1 cellular context compared by ENCODE assay signal in the genomic region with DNA sequence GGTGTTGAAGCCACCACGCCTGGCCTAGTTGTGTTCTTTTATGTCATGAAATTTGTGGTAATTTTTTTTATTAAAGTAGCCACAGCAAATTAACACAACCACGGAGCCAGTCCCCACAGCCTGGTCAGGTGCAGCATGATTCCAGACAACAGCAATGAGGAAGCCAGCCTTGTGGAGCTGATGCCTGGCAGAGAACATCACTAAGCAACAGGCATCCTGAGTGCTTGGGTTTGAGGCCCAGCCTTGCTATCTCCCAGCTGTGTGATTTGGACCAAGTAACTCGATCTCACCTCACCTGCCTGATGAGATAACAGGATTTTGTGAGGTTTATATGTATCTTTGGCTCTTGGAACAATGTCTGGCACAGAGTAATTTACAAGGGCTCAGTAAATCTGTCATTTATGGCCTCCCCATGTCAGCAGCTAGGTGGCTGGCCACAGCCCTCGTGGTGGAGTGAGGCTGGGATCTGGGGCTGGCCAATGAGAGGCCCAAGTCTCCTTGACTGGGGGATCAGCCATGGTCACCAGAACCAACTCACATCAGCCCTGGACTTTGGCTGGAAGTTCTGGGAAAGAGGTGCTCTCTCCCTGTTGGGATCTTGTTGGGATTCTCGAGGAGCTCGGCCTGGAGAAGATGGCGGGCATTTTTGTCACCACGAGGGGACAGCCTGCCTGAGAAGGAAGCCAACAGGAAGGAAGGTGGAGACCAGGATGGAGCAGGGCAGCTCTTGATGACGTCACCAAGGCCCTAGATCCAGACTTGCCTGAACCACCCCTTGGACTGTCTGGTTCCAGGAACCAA.
TF ChIP-seq lines count a peak whose summit lies in the region.

No MANE protein-coding gene starts in this region.

TF ChIP-seq in K562, 482 proteins besides CTCF, POLR2A, EP300 and RAD21 (continued from another document):
- TF ChIP-seq, protein P1, sequence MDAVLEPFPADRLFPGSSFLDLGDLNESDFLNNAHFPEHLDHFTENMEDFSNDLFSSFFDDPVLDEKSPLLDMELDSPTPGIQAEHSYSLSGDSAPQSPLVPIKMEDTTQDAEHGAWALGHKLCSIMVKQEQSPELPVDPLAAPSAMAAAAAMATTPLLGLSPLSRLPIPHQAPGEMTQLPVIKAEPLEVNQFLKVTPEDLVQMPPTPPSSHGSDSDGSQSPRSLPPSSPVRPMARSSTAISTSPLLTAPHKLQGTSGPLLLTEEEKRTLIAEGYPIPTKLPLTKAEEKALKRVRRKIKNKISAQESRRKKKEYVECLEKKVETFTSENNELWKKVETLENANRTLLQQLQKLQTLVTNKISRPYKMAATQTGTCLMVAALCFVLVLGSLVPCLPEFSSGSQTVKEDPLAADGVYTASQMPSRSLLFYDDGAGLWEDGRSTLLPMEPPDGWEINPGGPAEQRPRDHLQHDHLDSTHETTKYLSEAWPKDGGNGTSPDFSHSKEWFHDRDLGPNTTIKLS (IDR thresholded peaks at IDR 0.05; ENCODE audit: borderline replicate concordance, low read depth), result no peak
